In genomic region chr14:54773171-54774006, GRCh38 we compare ENCODE assay signal across 8 cellular contexts.
A peak's percentile ranks its signal among the peaks of the same experiment; 100 is the strongest.
DNase-seq lines count a peak whose midpoint lies in the region; ATAC-seq and TF ChIP-seq lines count a peak whose summit lies in the region.

No MANE protein-coding gene starts in this region.

- peak; percentile 77 for DNase-seq in D341Med (ENCODE audit: low spot score)
- DNase-seq in Kasumi-1 (lab: John Stamatoyannopoulos, UW): peak; percentile 97
- peak; percentile 97 to 98 for DNase-seq in SJSA1 (ENCODE audit: low read depth in 1 of 2, low spot score in 2 of 2)
- peak; percentile 62 for DNase-seq in globus pallidus (ENCODE audit: low spot score)
- peak; percentile 66 for DNase-seq in occipital lobe (lab: John Stamatoyannopoulos, UW)
- peak; percentile 74 for DNase-seq in testis

- peaks cover 37% of the 10 kb centered on the region for H3K4me1 Mint-ChIP-seq in activated naive CD4-positive, alpha-beta T cell treated with anti-CD3 and anti-CD28 coated beads, Interleukin-2, amount 50 U/mL, for 24 hours

- H3K4me3 ChIP-seq in SJSA1: no peak overlapping the region
- H3K4me3 ChIP-seq in testis: no peak overlapping the region

- ATAC-seq in GM21619 (IDR thresholded peaks at IDR 0.05; ENCODE audit: unreplicated experiment): peak; percentile 62

- peak overlapping the region; percentile 68 for H3K4me3 Mint-ChIP-seq in activated naive CD4-positive, alpha-beta T cell treated with anti-CD3 and anti-CD28 coated beads, Interleukin-2, amount 50 U/mL, for 24 hours

- WGBS in testis, 2 donors: 47 to 57% methylated on average over 11 to 19 of the region's 19 CpGs

- intact Hi-C loops in testis (cut with DNase I; ENCODE audit: low total_unique reads): loop anchor here (5.0 kb wide), 2 partner anchors 81 to 206 kb away; partner anchors contain the start of gene SAMD4A

- H3K27ac ChIP-seq in SJSA1 (peak overlapping the region; percentile 95), testis (peak overlapping the region; percentile 27 to 88)

- H3K4me1 ChIP-seq in SJSA1 (replicated peaks): peaks cover 62% of the 10 kb centered on the region
- H3K4me1 ChIP-seq in testis: peaks cover 11% of the 10 kb centered on the region

- no peaks in the 10 kb centered on the region for H3K27me3 ChIP-seq in SJSA1 (replicated peaks)
- no peaks in the 10 kb centered on the region for H3K27me3 ChIP-seq in testis

- peak; percentile 51 to 82 (median 81) for TF ChIP-seq CTCF in testis (IDR thresholded peaks at IDR 0.05)

- peak overlapping the region; percentile 81 for H3K27ac Mint-ChIP-seq in activated naive CD4-positive, alpha-beta T cell treated with anti-CD3 and anti-CD28 coated beads, Interleukin-2, amount 50 U/mL, for 24 hours

- TF ChIP-seq POLR2A in testis (IDR thresholded peaks at IDR 0.05): no peak

- peaks cover 4% of the 10 kb centered on the region for H3K27me3 Mint-ChIP-seq in activated naive CD4-positive, alpha-beta T cell treated with anti-CD3 and anti-CD28 coated beads, Interleukin-2, amount 50 U/mL, for 24 hours

- no peaks in the 10 kb centered on the region; the same call in 1 of the 2 replicates for H3K9me3 ChIP-seq in SJSA1 (replicated peaks)
- no peaks in the 10 kb centered on the region for H3K9me3 ChIP-seq in testis

- H3K36me3 ChIP-seq in SJSA1 (peaks cover 58% of the 10 kb centered on the region), testis (ENCODE audit: low read depth, missing control alignments) (no peaks in the 10 kb centered on the region)

- H3K9me3 Mint-ChIP-seq in activated naive CD4-positive, alpha-beta T cell treated with anti-CD3 and anti-CD28 coated beads, Interleukin-2, amount 50 U/mL, for 24 hours: no peaks in the 10 kb centered on the region

- H3K36me3 Mint-ChIP-seq in activated naive CD4-positive, alpha-beta T cell treated with anti-CD3 and anti-CD28 coated beads, Interleukin-2, amount 50 U/mL, for 24 hours: no peaks in the 10 kb centered on the region
